13 cellular contexts compared by ENCODE assay signal in the genomic region with DNA sequence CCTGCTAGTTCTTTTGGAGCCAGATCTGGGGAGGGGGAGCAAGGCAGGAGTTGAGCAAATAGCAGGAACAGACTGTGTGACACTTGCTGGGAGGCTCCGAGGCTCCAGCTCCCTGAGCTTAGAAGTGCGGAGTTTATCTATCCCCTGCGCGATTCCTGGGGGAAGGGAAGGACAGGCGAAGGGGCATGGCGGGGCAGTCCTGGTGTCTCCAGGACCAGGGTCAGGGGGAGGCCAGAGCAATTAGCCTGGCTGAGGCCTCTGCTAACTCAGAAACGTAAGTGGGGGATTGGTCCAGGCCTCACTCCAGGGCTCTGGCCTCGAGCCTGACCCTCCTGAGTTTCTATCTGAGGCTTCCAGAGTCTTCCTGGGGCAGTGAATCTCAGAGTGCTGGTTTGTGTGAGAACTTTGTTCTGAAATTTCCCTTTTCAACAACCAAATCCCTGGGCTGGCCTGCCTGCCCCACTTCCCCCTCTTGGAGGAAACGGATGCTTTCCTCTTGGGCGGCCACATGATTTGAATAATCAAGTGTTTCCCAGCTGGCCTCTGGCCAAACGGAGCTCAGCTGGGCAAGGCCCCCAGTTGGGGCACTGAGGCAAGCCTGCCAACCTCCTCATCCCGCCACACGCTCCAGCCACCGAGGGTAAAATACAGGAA. TPM values are rescaled to one million over a fixed set of nuclear protein-coding genes. Genes with fewer than 3 reads are reported as not detected.
DNase-seq lines count a peak whose midpoint lies in the region; ATAC-seq and TF ChIP-seq lines count a peak whose summit lies in the region.
"Had no signal": no experiment of that assay in that cellular context is flagged by ENCODE, and none has a peak within 500 bp of the region (broad histone marks: within the 10 kb centered on the region; RNA-seq: fewer than 3 reads in every experiment).

No MANE protein-coding gene starts in this region.

- DNase-seq in GM23338 (ENCODE audit: low spot score) (no peak), OCI-LY7 (ENCODE audit: low spot score) (peak; percentile 42), glutamatergic neuron (no peak), nucleus accumbens (lab: John Stamatoyannopoulos, UW) (peak in 45 of 56 donors; percentile 8 to 86 (median 46)), AML-193 (lab: John Stamatoyannopoulos, UW) (no peak), NCI-H510A (lab: John Stamatoyannopoulos, UW) (no peak)
- DNase-seq in activated naive CD4-positive, alpha-beta T cell (lab: John Stamatoyannopoulos, UW) = no peak
- DNase-seq: esophagus squamous epithelium, NCI-H187 had no signal

- no peak for ATAC-seq in GM23338
- no peak for ATAC-seq in GM19351 (IDR thresholded peaks at IDR 0.05; ENCODE audit: unreplicated experiment)

- intact Hi-C loops in OCI-LY7 (cut with micrococcal nuclease; ENCODE audit: unreplicated experiment) = no loop called here

- H3K27me3 Mint-ChIP-seq in GM23338 (ENCODE audit: insufficient read depth, low read depth, poor library complexity) (peaks cover 5% of the 10 kb centered on the region), glutamatergic neuron (ENCODE audit: unreplicated experiment) (peaks cover 3% of the 10 kb centered on the region)
- H3K27me3 Mint-ChIP-seq: CD8-positive, alpha-beta memory T cell had no signal

- TF ChIP-seq CTCF in GM23338 (conservative IDR thresholded peaks at IDR 0.05; ENCODE audit: low read depth in 2 of 2) (no peak), OCI-LY7 (conservative IDR thresholded peaks at IDR 0.05; ENCODE audit: low read length) (no peak), glutamatergic neuron (IDR thresholded peaks at IDR 0.05; ENCODE audit: partially characterized antibody, unreplicated experiment) (no peak)

- H3K4me1 Mint-ChIP-seq in GM23338 = peaks cover 28% of the 10 kb centered on the region
- no peaks in the 10 kb centered on the region for H3K4me1 Mint-ChIP-seq in glutamatergic neuron (ENCODE audit: low read depth, unreplicated experiment)

- no peaks in the 10 kb centered on the region for H3F3A ChIP-seq in GM23338 (replicated peaks; ENCODE audit: low read depth)

- CTCF ChIA-PET in OCI-LY7 (lab: Charles Lee; ENCODE audit: unreplicated experiment) = no interaction called here

- H3K27ac ChIP-seq in GM23338 (ENCODE audit: low read depth) = no peak overlapping the region
- H3K27ac ChIP-seq in OCI-LY7 (ENCODE audit: low read depth, low read length, poor library complexity, severe bottlenecking) = no peak overlapping the region
- H3K27ac ChIP-seq: KMS-11 had no signal

- H3K9me3 ChIP-seq in OCI-LY7 (ENCODE audit: low read length) = no peaks in the 10 kb centered on the region
- H3K9me3 ChIP-seq: esophagus squamous epithelium had no signal

- H3K79me2 ChIP-seq in GM23338 (replicated peaks; ENCODE audit: insufficient read depth) (peaks cover 84% of the 10 kb centered on the region), OCI-LY7 (ENCODE audit: insufficient read depth, low read depth, low read length) (no peaks in the 10 kb centered on the region)

- H2AFZ ChIP-seq in GM23338 (no peak overlapping the region), OCI-LY7 (ENCODE audit: low read length) (no peak overlapping the region)

- H3K4me2 ChIP-seq in GM23338 (no peak overlapping the region), OCI-LY7 (ENCODE audit: low read length) (peak overlapping the region; percentile 47)
- H3K4me2 ChIP-seq: KMS-11 had no signal

- no peaks in the 10 kb centered on the region for H3K9me3 Mint-ChIP-seq in GM23338
- peaks cover 2% of the 10 kb centered on the region for H3K9me3 Mint-ChIP-seq in glutamatergic neuron (ENCODE audit: unreplicated experiment)
- H3K9me3 Mint-ChIP-seq: CD8-positive, alpha-beta memory T cell; T-helper 1 cell treated with Interleukin-12 subunit alpha and Interleukin-12 subunit beta and Interleukin-4 antibody, amounts not matched to agents 30 μg/mL and 1 μg/mL, for 36 hours had no signal

- peaks cover 8% of the 10 kb centered on the region for H4K20me1 ChIP-seq in GM23338 (replicated peaks; ENCODE audit: insufficient read depth)
- H4K20me1 ChIP-seq in OCI-LY7 (ENCODE audit: insufficient read depth, low read length) = no peaks in the 10 kb centered on the region

- POLR2A ChIA-PET in OCI-LY7 (lab: Charles Lee) = no interaction called here

- H3K36me3 Mint-ChIP-seq in GM23338 (ENCODE audit: low read depth) (no peaks in the 10 kb centered on the region), glutamatergic neuron (ENCODE audit: unreplicated experiment) (no peaks in the 10 kb centered on the region)
- H3K36me3 Mint-ChIP-seq: CD8-positive, alpha-beta memory T cell had no signal

- H3K27ac Mint-ChIP-seq in GM23338 = 0 out of 2 replicates have a peak overlapping the region, but pooled peaks have one; percentile 51
- H3K27ac Mint-ChIP-seq in glutamatergic neuron (ENCODE audit: unreplicated experiment) = peak overlapping the region; percentile 59
- H3K27ac Mint-ChIP-seq: T-helper 1 cell treated with Interleukin-12 subunit alpha and Interleukin-12 subunit beta and Interleukin-4 antibody, amounts not matched to agents 30 μg/mL and 1 μg/mL, for 36 hours had no signal

- H3K4me3 Mint-ChIP-seq in GM23338 (no peak overlapping the region), glutamatergic neuron (ENCODE audit: unreplicated experiment) (no peak overlapping the region)
- H3K4me3 Mint-ChIP-seq: CD8-positive, alpha-beta memory T cell; T-helper 1 cell treated with Interleukin-12 subunit alpha and Interleukin-12 subunit beta and Interleukin-4 antibody, amounts not matched to agents 30 μg/mL and 1 μg/mL, for 36 hours had no signal

- H3K27me3 ChIP-seq in GM23338 (ENCODE audit: insufficient read depth) = no peaks in the 10 kb centered on the region

- no peaks in the 10 kb centered on the region for H3K9me2 ChIP-seq in GM23338 (ENCODE audit: insufficient read depth)
- H3K9me2 ChIP-seq in OCI-LY7 (ENCODE audit: insufficient read depth, low read length) = no peaks in the 10 kb centered on the region

- H3K4me3 ChIP-seq in GM23338 = no peak overlapping the region
- no peak overlapping the region for H3K4me3 ChIP-seq in OCI-LY7 (ENCODE audit: low read depth, low read length, poor library complexity, severe bottlenecking)
- H3K4me3 ChIP-seq: esophagus squamous epithelium had no signal

- H3K4me1 ChIP-seq in GM23338 (ENCODE audit: insufficient read depth) (peaks cover 15% of the 10 kb centered on the region), OCI-LY7 (ENCODE audit: insufficient read depth, low read length, poor library complexity, severe bottlenecking) (peaks cover 36% of the 10 kb centered on the region)

- no TSS peak for BruUV-seq in OCI-LY7 (replicated peaks; lab: Mats Ljungman, UMichigan)

- H3K36me3 ChIP-seq in GM23338 (ENCODE audit: insufficient read depth) (no peaks in the 10 kb centered on the region), OCI-LY7 (ENCODE audit: insufficient read depth, low read length) (no peaks in the 10 kb centered on the region)
- H3K36me3 ChIP-seq: esophagus squamous epithelium had no signal

TF ChIP-seq in GM23338, 12 proteins besides CTCF, POLR2A, EP300 and RAD21:
- TF ChIP-seq JUNB (IDR thresholded peaks at IDR 0.05; ENCODE audit: unreplicated experiment) (no peak), ZNF114 (CRISPR knock-in tag; IDR thresholded peaks at IDR 0.05) (no peak), ETS1 (IDR thresholded peaks at IDR 0.05) (no peak)
- TF ChIP-seq, protein P1, sequence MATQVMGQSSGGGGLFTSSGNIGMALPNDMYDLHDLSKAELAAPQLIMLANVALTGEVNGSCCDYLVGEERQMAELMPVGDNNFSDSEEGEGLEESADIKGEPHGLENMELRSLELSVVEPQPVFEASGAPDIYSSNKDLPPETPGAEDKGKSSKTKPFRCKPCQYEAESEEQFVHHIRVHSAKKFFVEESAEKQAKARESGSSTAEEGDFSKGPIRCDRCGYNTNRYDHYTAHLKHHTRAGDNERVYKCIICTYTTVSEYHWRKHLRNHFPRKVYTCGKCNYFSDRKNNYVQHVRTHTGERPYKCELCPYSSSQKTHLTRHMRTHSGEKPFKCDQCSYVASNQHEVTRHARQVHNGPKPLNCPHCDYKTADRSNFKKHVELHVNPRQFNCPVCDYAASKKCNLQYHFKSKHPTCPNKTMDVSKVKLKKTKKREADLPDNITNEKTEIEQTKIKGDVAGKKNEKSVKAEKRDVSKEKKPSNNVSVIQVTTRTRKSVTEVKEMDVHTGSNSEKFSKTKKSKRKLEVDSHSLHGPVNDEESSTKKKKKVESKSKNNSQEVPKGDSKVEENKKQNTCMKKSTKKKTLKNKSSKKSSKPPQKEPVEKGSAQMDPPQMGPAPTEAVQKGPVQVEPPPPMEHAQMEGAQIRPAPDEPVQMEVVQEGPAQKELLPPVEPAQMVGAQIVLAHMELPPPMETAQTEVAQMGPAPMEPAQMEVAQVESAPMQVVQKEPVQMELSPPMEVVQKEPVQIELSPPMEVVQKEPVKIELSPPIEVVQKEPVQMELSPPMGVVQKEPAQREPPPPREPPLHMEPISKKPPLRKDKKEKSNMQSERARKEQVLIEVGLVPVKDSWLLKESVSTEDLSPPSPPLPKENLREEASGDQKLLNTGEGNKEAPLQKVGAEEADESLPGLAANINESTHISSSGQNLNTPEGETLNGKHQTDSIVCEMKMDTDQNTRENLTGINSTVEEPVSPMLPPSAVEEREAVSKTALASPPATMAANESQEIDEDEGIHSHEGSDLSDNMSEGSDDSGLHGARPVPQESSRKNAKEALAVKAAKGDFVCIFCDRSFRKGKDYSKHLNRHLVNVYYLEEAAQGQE (IDR thresholded peaks at IDR 0.05; ENCODE audit: unreplicated experiment) = no peak

RNA-seq across cellular contexts. Expression of gene ALPL, which starts 15.6 kb away (rescaled TPM):
- total RNA-seq in GM23338 (2014; rRNA removed; shearing (Covaris generic)) = 166 and 187 TPM in 2 replicates
- 116 and 120 TPM in 2 replicates for polyA plus RNA-seq in GM23338 (2016; fragmentation: Nextera tagmentation; extraction: Ambion mirVana)
- not detected in 2 replicates for total RNA-seq in OCI-LY7 (2014; rRNA removed; shearing (Covaris generic))
- total RNA-seq in OCI-LY7 (2022) (not detected in 2 replicates), glutamatergic neuron (ENCODE audit: unreplicated experiment) (10.0 TPM)
- total RNA-seq: CD8-positive, alpha-beta memory T cell had no signal
- polyA plus RNA-seq: CD8-positive, alpha-beta memory T cell had no signal

Comparison
In these comparisons a context has a peak if more than half of its experiments do, and no peak if none do; other contexts are left out.
1. DNase-seq: peak in OCI-LY7 (single experiment) and nucleus accumbens (45 of 56); none in GM23338 (single experiment), glutamatergic neuron (single experiment), activated naive CD4-positive, alpha-beta T cell (0 of 4), AML-193 (0 of 2) and NCI-H510A (single experiment).
2. RNA of gene ALPL, which starts 15.6 kb away (total RNA-seq): 166 to 187 TPM in GM23338; 10.0 TPM in glutamatergic neuron (single experiment) and not detected in OCI-LY7; every median in the first group is over 10 times any median in the second.